Comparison of ENCODE assay signal across 2 cellular contexts in the genomic region with DNA sequence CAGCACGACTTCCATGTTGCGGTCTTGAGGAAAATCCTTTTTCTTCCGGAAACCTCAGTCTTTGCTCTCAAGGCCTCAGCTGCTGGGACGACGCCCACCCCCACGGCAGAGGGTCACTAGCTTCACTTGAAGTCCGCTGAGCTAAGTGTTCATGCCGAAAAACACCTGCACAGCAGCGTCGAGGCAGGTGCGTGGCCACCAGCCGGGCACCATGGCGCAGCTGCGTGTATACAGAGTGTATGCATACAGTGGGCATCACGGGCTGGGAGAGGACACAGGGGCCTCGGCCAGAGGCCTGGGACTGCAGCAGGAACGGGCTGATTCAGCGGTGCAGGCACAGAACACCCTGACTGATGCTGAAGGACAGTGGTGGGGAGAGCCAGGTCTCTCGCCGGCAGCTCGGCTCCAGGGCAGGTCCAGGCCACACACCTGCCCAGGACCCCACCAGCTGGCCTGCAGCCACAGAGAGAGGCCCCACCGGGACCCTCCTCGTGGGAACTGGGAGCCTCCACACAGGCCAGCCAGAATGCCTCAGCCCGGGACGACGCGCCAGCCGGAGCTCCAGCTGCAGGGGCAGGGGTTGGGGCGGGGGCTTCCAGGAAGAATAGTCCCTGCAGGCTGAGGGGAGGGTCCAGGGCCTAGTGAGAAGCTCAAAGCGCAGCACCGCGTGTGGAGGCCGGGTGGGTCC.
TF ChIP-seq lines count a peak whose summit lies in the region.

No MANE protein-coding gene starts in this region.

TF ChIP-seq in WTC11, 78 proteins besides CTCF, POLR2A, EP300 and RAD21 (continues in another document):
- TF ChIP-seq NFE2L1 (CRISPR knock-in tag; IDR thresholded peaks at IDR 0.05): no peak
- TF ChIP-seq, protein P1, sequence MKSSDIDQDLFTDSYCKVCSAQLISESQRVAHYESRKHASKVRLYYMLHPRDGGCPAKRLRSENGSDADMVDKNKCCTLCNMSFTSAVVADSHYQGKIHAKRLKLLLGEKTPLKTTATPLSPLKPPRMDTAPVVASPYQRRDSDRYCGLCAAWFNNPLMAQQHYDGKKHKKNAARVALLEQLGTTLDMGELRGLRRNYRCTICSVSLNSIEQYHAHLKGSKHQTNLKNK (CRISPR knock-in tag; IDR thresholded peaks at IDR 0.05): no peak
- TF ChIP-seq, protein P2, sequence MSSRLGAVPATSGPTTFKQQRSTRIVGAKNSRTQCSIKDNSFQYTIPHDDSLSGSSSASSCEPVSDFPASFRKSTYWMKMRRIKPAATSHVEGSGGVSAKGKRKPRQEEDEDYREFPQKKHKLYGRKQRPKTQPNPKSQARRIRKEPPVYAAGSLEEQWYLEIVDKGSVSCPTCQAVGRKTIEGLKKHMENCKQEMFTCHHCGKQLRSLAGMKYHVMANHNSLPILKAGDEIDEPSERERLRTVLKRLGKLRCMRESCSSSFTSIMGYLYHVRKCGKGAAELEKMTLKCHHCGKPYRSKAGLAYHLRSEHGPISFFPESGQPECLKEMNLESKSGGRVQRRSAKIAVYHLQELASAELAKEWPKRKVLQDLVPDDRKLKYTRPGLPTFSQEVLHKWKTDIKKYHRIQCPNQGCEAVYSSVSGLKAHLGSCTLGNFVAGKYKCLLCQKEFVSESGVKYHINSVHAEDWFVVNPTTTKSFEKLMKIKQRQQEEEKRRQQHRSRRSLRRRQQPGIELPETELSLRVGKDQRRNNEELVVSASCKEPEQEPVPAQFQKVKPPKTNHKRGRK (CRISPR knock-in tag; IDR thresholded peaks at IDR 0.05; ENCODE audit: borderline replicate concordance): no peak
- TF ChIP-seq, protein P3, sequence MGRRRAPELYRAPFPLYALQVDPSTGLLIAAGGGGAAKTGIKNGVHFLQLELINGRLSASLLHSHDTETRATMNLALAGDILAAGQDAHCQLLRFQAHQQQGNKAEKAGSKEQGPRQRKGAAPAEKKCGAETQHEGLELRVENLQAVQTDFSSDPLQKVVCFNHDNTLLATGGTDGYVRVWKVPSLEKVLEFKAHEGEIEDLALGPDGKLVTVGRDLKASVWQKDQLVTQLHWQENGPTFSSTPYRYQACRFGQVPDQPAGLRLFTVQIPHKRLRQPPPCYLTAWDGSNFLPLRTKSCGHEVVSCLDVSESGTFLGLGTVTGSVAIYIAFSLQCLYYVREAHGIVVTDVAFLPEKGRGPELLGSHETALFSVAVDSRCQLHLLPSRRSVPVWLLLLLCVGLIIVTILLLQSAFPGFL (CRISPR knock-in tag; IDR thresholded peaks at IDR 0.05; ENCODE audit: borderline replicate concordance): no peak
- no peak for TF ChIP-seq ZNF219 (CRISPR knock-in tag; IDR thresholded peaks at IDR 0.05; ENCODE audit: borderline replicate concordance)
- TF ChIP-seq, protein P4, sequence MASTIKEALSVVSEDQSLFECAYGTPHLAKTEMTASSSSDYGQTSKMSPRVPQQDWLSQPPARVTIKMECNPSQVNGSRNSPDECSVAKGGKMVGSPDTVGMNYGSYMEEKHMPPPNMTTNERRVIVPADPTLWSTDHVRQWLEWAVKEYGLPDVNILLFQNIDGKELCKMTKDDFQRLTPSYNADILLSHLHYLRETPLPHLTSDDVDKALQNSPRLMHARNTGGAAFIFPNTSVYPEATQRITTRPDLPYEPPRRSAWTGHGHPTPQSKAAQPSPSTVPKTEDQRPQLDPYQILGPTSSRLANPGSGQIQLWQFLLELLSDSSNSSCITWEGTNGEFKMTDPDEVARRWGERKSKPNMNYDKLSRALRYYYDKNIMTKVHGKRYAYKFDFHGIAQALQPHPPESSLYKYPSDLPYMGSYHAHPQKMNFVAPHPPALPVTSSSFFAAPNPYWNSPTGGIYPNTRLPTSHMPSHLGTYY (CRISPR knock-in tag; IDR thresholded peaks at IDR 0.05): no peak
- TF ChIP-seq, protein P5, sequence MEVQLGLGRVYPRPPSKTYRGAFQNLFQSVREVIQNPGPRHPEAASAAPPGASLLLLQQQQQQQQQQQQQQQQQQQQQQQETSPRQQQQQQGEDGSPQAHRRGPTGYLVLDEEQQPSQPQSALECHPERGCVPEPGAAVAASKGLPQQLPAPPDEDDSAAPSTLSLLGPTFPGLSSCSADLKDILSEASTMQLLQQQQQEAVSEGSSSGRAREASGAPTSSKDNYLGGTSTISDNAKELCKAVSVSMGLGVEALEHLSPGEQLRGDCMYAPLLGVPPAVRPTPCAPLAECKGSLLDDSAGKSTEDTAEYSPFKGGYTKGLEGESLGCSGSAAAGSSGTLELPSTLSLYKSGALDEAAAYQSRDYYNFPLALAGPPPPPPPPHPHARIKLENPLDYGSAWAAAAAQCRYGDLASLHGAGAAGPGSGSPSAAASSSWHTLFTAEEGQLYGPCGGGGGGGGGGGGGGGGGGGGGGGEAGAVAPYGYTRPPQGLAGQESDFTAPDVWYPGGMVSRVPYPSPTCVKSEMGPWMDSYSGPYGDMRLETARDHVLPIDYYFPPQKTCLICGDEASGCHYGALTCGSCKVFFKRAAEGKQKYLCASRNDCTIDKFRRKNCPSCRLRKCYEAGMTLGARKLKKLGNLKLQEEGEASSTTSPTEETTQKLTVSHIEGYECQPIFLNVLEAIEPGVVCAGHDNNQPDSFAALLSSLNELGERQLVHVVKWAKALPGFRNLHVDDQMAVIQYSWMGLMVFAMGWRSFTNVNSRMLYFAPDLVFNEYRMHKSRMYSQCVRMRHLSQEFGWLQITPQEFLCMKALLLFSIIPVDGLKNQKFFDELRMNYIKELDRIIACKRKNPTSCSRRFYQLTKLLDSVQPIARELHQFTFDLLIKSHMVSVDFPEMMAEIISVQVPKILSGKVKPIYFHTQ (CRISPR knock-in tag; IDR thresholded peaks at IDR 0.05): no peak
- TF ChIP-seq NFYB (CRISPR knock-in tag; conservative IDR thresholded peaks at IDR 0.05; ENCODE audit: low read depth): no peak
- no peak for TF ChIP-seq KAT7 (CRISPR knock-in tag; IDR thresholded peaks at IDR 0.05; ENCODE audit: borderline replicate concordance)
- no peak for TF ChIP-seq ZNF317 (CRISPR knock-in tag; IDR thresholded peaks at IDR 0.05; ENCODE audit: borderline replicate concordance, low read depth)
- no peak for TF ChIP-seq RELA (CRISPR knock-in tag; IDR thresholded peaks at IDR 0.05; ENCODE audit: borderline replicate concordance)
- TF ChIP-seq ESRRA (CRISPR knock-in tag; IDR thresholded peaks at IDR 0.05; ENCODE audit: borderline replicate concordance): no peak
- TF ChIP-seq, protein P6, sequence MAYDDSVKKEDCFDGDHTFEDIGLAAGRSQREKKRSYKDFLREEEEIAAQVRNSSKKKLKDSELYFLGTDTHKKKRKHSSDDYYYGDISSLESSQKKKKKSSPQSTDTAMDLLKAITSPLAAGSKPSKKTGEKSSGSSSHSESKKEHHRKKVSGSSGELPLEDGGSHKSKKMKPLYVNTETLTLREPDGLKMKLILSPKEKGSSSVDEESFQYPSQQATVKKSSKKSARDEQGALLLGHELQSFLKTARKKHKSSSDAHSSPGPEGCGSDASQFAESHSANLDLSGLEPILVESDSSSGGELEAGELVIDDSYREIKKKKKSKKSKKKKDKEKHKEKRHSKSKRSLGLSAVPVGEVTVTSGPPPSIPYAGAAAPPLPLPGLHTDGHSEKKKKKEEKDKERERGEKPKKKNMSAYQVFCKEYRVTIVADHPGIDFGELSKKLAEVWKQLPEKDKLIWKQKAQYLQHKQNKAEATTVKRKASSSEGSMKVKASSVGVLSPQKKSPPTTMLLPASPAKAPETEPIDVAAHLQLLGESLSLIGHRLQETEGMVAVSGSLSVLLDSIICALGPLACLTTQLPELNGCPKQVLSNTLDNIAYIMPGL (CRISPR knock-in tag; IDR thresholded peaks at IDR 0.05): no peak

TF ChIP-seq in H1, 55 proteins besides CTCF, POLR2A, EP300 and RAD21:
- TF ChIP-seq, protein P7, sequence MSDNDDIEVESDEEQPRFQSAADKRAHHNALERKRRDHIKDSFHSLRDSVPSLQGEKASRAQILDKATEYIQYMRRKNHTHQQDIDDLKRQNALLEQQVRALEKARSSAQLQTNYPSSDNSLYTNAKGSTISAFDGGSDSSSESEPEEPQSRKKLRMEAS (IDR thresholded peaks at IDR 0.05): no peak
- no peak for TF ChIP-seq HDAC2 (IDR thresholded peaks at IDR 0.05; ENCODE audit: borderline replicate concordance in 1 of 2, low read depth in 2 of 2, low read length in 2 of 2)
- TF ChIP-seq EZH2 (IDR thresholded peaks at IDR 0.05; ENCODE audit: low read depth, low read length, severe bottlenecking): no peak
- no peak for TF ChIP-seq BRCA1 (IDR thresholded peaks at IDR 0.05; ENCODE audit: low read depth, low read length)
- TF ChIP-seq RFX5 (IDR thresholded peaks at IDR 0.05; ENCODE audit: borderline replicate concordance, low read depth, low read length): no peak
- TF ChIP-seq CTBP2 (IDR thresholded peaks at IDR 0.05; ENCODE audit: borderline replicate concordance, insufficient read depth, insufficient read length, low read length): no peak
- TF ChIP-seq SUZ12 (IDR thresholded peaks at IDR 0.05; ENCODE audit: low read length): no peak
- TF ChIP-seq CHD1 (IDR thresholded peaks at IDR 0.05; ENCODE audit: low read depth, low read length): no peak
- TF ChIP-seq, protein P8, sequence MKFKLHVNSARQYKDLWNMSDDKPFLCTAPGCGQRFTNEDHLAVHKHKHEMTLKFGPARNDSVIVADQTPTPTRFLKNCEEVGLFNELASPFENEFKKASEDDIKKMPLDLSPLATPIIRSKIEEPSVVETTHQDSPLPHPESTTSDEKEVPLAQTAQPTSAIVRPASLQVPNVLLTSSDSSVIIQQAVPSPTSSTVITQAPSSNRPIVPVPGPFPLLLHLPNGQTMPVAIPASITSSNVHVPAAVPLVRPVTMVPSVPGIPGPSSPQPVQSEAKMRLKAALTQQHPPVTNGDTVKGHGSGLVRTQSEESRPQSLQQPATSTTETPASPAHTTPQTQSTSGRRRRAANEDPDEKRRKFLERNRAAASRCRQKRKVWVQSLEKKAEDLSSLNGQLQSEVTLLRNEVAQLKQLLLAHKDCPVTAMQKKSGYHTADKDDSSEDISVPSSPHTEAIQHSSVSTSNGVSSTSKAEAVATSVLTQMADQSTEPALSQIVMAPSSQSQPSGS (IDR thresholded peaks at IDR 0.05; ENCODE audit: low read length): no peak
- TF ChIP-seq SIX5 (IDR thresholded peaks at IDR 0.05; ENCODE audit: low read depth, low read length): no peak
- TF ChIP-seq CHD2 (IDR thresholded peaks at IDR 0.05; ENCODE audit: low read length): no peak
- TF ChIP-seq TAF1 (IDR thresholded peaks at IDR 0.05; ENCODE audit: low read depth, low read length): no peak
